ENCODE assay signal across 1 cellular context in genomic region chr7:30731619-30732018, GRCh38.
TF ChIP-seq lines count a peak whose summit lies in the region.

No MANE protein-coding gene starts in this region.

TF ChIP-seq in HepG2, 621 proteins besides CTCF, POLR2A, EP300 and RAD21:
- no peak for TF ChIP-seq PATZ1 (CRISPR knock-in tag; IDR thresholded peaks at IDR 0.05)
- peak; percentile 66 for TF ChIP-seq MNT (IDR thresholded peaks at IDR 0.05)
